Comparison of ENCODE assay signal across 2 cellular contexts in genomic region chr10:11600280-11600679, GRCh38.
TF ChIP-seq lines count a peak whose summit lies in the region.

No MANE protein-coding gene starts in this region.

TF ChIP-seq in IMR-90, 13 proteins besides CTCF, POLR2A, EP300 and RAD21:
- no peak for TF ChIP-seq CEBPB (IDR thresholded peaks at IDR 0.05; ENCODE audit: low read depth, low read length)
- no peak for TF ChIP-seq RFX5 (IDR thresholded peaks at IDR 0.05; ENCODE audit: low read depth, low read length)
- no peak for TF ChIP-seq CHD1 (IDR thresholded peaks at IDR 0.05; ENCODE audit: low read depth, low read length)
- TF ChIP-seq MXI1 (IDR thresholded peaks at IDR 0.05; ENCODE audit: borderline replicate concordance, low read depth, low read length) = no peak
- TF ChIP-seq FOS (IDR thresholded peaks at IDR 0.05; ENCODE audit: low read depth, low read length) = no peak
- TF ChIP-seq MAZ (IDR thresholded peaks at IDR 0.05; ENCODE audit: borderline replicate concordance, low read depth, low read length) = no peak
- no peak for TF ChIP-seq NFE2L2 (IDR thresholded peaks at IDR 0.05; ENCODE audit: low read depth, low read length)
- TF ChIP-seq SMC3 (IDR thresholded peaks at IDR 0.05; ENCODE audit: low read depth, low read length) = no peak
- TF ChIP-seq MAFK (IDR thresholded peaks at IDR 0.05; ENCODE audit: low read depth, low read length) = no peak
- TF ChIP-seq BHLHE40 (IDR thresholded peaks at IDR 0.05; ENCODE audit: low read depth, low read length) = no peak
- TF ChIP-seq RCOR1 (IDR thresholded peaks at IDR 0.05; ENCODE audit: insufficient replicate concordance, low read length) = no peak
- no peak for TF ChIP-seq USF2 (IDR thresholded peaks at IDR 0.05; ENCODE audit: low read depth, low read length)
- TF ChIP-seq ELK1 (IDR thresholded peaks at IDR 0.05; ENCODE audit: borderline replicate concordance, low read depth, low read length) = no peak

TF ChIP-seq in K562, 482 proteins besides CTCF, POLR2A, EP300 and RAD21:
- TF ChIP-seq MYBL2 (IDR thresholded peaks at IDR 0.05; ENCODE audit: low read depth) (peak; percentile 56; the same call in 1 of the 2 replicates), MYBL2 (CRISPR knock-in tag; IDR thresholded peaks at IDR 0.05; ENCODE audit: borderline replicate concordance) (no peak), C11orf30 (IDR thresholded peaks at IDR 0.05; ENCODE audit: low read depth) (peak; percentile 47; the same call in 1 of the 2 replicates), ZNF316 (IDR thresholded peaks at IDR 0.05) (peak; percentile 46), ZNF766 (CRISPR knock-in tag; conservative IDR thresholded peaks at IDR 0.05) (no peak), SAFB (IDR thresholded peaks at IDR 0.05; ENCODE audit: borderline replicate concordance, low read depth, low read length) (no peak)
